18 cellular contexts compared by ENCODE assay signal in the genomic region with DNA sequence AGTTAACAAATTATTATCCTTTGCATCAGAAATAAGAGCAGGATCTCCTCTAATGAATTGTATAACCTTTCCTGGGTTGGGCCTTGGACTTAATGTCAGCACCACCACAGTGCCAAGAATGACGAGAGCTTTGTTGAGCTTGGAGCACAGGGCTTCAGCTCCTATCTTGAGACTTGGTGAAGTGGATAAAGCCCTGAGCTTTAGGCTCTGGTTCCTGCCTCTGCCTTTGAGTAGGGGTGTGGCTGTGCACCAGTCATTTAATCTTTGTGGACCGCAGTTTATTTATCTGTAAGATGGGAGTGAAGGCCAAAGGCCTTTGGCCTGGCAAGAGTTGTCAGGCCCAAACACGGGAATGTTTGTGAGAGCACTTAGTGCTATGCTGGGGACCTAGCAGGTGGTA.
DNase-seq lines count a peak whose midpoint lies in the region; ATAC-seq and TF ChIP-seq lines count a peak whose summit lies in the region.
"Had no signal": no experiment of that assay in that cellular context is flagged by ENCODE, and none has a peak within 500 bp of the region (broad histone marks: within the 10 kb centered on the region; RNA-seq: fewer than 3 reads in every experiment).

No MANE protein-coding gene starts in this region.

- in situ Hi-C loops in IMR-90 (cut with MboI; ENCODE audit: low sequenced_read_pairs), result no loop called here

- H3K27me3 ChIP-seq in IMR-90 (ENCODE audit: control insufficient read depth, insufficient read depth, low read length), result no peaks in the 10 kb centered on the region
- H3K27me3 ChIP-seq in body of pancreas, result no peaks in the 10 kb centered on the region
- no peaks in the 10 kb centered on the region for H3K27me3 ChIP-seq in spleen (replicated peaks in 1 of 7)
- H3K27me3 ChIP-seq in SK-N-SH (ENCODE audit: insufficient read depth), result no peaks in the 10 kb centered on the region
- H3K27me3 ChIP-seq: brain microvascular endothelial cell had no signal

- H3K9me3 ChIP-seq in IMR-90 (ENCODE audit: control insufficient read depth, insufficient read depth, low read length), result no peaks in the 10 kb centered on the region
- no peaks in the 10 kb centered on the region for H3K9me3 ChIP-seq in body of pancreas
- peaks cover 2% of the 10 kb centered on the region for H3K9me3 ChIP-seq in iPS-18c (ENCODE audit: control insufficient read depth, insufficient read depth, low read length)
- peaks cover 0 to 19% (median 9%) of the 10 kb centered on the region in 8 donors for H3K9me3 ChIP-seq in spleen
- no peaks in the 10 kb centered on the region for H3K9me3 ChIP-seq in SK-N-SH

- TF ChIP-seq RAD21 in IMR-90 (IDR thresholded peaks at IDR 0.05; ENCODE audit: low read length) (no peak), SK-N-SH (IDR thresholded peaks at IDR 0.05; ENCODE audit: low read length) (no peak)

- POLR2A ChIA-PET in IMR-90 (lab: Charles Lee; ENCODE audit: unreplicated experiment), result interaction anchor here (0.5 kb wide), 1 partner anchor 78 kb away, joined by 4 read pairs; no protein-coding TSS in a partner anchor
- POLR2A ChIA-PET in SK-N-SH (lab: Yijun Ruan, JAX), result no interaction called here

- peaks cover 0 to 20% of the 10 kb centered on the region in 2 experiments; a peak in 1 of 4 replicates for H3K79me1 ChIP-seq in IMR-90 (ENCODE audit: low read depth in 1 of 2, low read length in 2 of 2)

- ATAC-seq in IMR-90 (ENCODE audit: low read depth) (no peak), body of pancreas (peak; percentile 64), HG03095 (IDR thresholded peaks at IDR 0.05; ENCODE audit: unreplicated experiment) (no peak)
- ATAC-seq: natural killer cell treated with Interleukin-12 subunit alpha and Interleukin-12 subunit beta and Interleukin-15 and Interleukin-18, amount 100 ng/mL, for 72 hours had no signal

- intact Hi-C loops in IMR-90 (cut with micrococcal nuclease), result no loop called here
- intact Hi-C loops in body of pancreas (cut with DNase I), result no loop called here
- intact Hi-C loops in spleen (cut with DNase I; ENCODE audit: low total_unique reads), result no loop called here

- H2AFZ ChIP-seq in IMR-90 (replicated peaks; ENCODE audit: low read length, poor library complexity), result no peak overlapping the region
- no peak overlapping the region for H2AFZ ChIP-seq in SK-N-SH (ENCODE audit: low read depth)

- no peaks in the 10 kb centered on the region for H4K20me1 ChIP-seq in IMR-90 (ENCODE audit: insufficient read depth, low read length)
- no peaks in the 10 kb centered on the region for H4K20me1 ChIP-seq in SK-N-SH (ENCODE audit: insufficient read depth)

- H2BK5ac ChIP-seq in IMR-90 (ENCODE audit: low read depth, low read length, poor library complexity, severe bottlenecking), result no peak overlapping the region

- dilution Hi-C loops in IMR-90 (cut with HindIII; ENCODE audit: low sequenced_read_pairs, unreplicated experiment), result no loop called here

- BruUV-seq in IMR-90 (replicated peaks; lab: Mats Ljungman, UMichigan), result no TSS peak

- peak overlapping the region in 1 of 2 experiments; percentile 21; a peak in 1 of 4 replicates for H4K8ac ChIP-seq in IMR-90 (ENCODE audit: low read depth in 2 of 2, low read length in 2 of 2)

- H2AK9ac ChIP-seq in IMR-90 (replicated peaks; ENCODE audit: low read depth, low read length, poor library complexity), result no peak overlapping the region

- H2BK120ac ChIP-seq in IMR-90 (ENCODE audit: low read depth, low read length), result no peak overlapping the region

- CTCF ChIA-PET in IMR-90 (lab: Yijun Ruan, JAX), result no interaction called here
- CTCF ChIA-PET in SK-N-SH (lab: Yijun Ruan, JAX), result interaction anchor here (0.6 kb wide), 1 partner anchor 16 kb away, joined by 3 read pairs; no protein-coding TSS in a partner anchor

- H3K4me2 ChIP-seq in IMR-90 (ENCODE audit: low read depth, low read length), result no peak overlapping the region
- no peak overlapping the region for H3K4me2 ChIP-seq in SK-N-SH

- TF ChIP-seq CTCF in IMR-90 (conservative IDR thresholded peaks at IDR 0.05; ENCODE audit: low read depth, low read length), result no peak
- TF ChIP-seq CTCF in body of pancreas (IDR thresholded peaks at IDR 0.05), result no peak
- TF ChIP-seq CTCF in spleen (IDR thresholded peaks at IDR 0.05 in 8 of 11, conservative IDR thresholded peaks at IDR 0.05 in 3 of 11), result no peak
- no peak for TF ChIP-seq CTCF in SK-N-SH (IDR thresholded peaks at IDR 0.05)

- no peak overlapping the region for H4K91ac ChIP-seq in IMR-90 (ENCODE audit: insufficient read depth, low read depth, low read length)

- DNase-seq in IMR-90 (no peak), body of pancreas (peak; percentile 32 to 64 (median 60)), substantia nigra (lab: John Stamatoyannopoulos, UW) (no peak), spleen (no peak), SK-N-SH (no peak), DMS53 treated with DMSO at 0.1 percent for 48 hours (lab: John Stamatoyannopoulos, UW; ENCODE audit: unreplicated experiment) (no peak)
- DNase-seq: activated CD4-positive, alpha-beta T cell treated with anti-CD3 and anti-CD28 coated beads for 4 hours; activated naive CD4-positive, alpha-beta T cell treated with anti-CD3 and anti-CD28 coated beads, Interleukin-2, amount 50 U/mL, for 16 hours; brain microvascular endothelial cell; Calu3; GF-D8; NCI-H1417 treated with DMSO at 0.1 percent for 48 hours; NCI-H345; SIG-M5 had no signal

- TF ChIP-seq POLR2A in IMR-90 (IDR thresholded peaks at IDR 0.05; ENCODE audit: low read depth, low read length), result no peak
- TF ChIP-seq POLR2A in body of pancreas (IDR thresholded peaks at IDR 0.05), result no peak
- TF ChIP-seq POLR2A in spleen (IDR thresholded peaks at IDR 0.05), result no peak

- H3K4me3 ChIP-seq in IMR-90 (ENCODE audit: insufficient read depth, low read depth, low read length) (no peak overlapping the region), body of pancreas (no peak overlapping the region), iPS-18c (ENCODE audit: insufficient read depth, low read depth, low read length) (0 out of 2 replicates have a peak overlapping the region, but pooled peaks have one; percentile 9), spleen (no peak overlapping the region), SK-N-SH (ENCODE audit: low read depth in 2 of 2, low read length in 1 of 2) (no peak overlapping the region)
- H3K4me3 ChIP-seq: lung had no signal

- no peak for TF ChIP-seq EP300 in SK-N-SH (IDR thresholded peaks at IDR 0.05; ENCODE audit: borderline replicate concordance in 1 of 2, low read depth in 1 of 2, low read length in 1 of 2)

- H3K9me1 ChIP-seq in IMR-90 (ENCODE audit: insufficient read depth, low read length), result no peaks in the 10 kb centered on the region

- H3K4me1 ChIP-seq in IMR-90 (ENCODE audit: control insufficient read depth, insufficient read depth, low read length), result peaks cover 11% of the 10 kb centered on the region
- H3K4me1 ChIP-seq in body of pancreas, result peaks cover 29% of the 10 kb centered on the region
- peaks cover 0 to 12% (median 4%) of the 10 kb centered on the region in 6 donors for H3K4me1 ChIP-seq in spleen
- H3K4me1 ChIP-seq in SK-N-SH (ENCODE audit: control insufficient read depth in 1 of 2, insufficient read depth in 2 of 2, low read depth in 1 of 2, low read length in 1 of 2), result peaks cover 10 to 25% of the 10 kb centered on the region in 2 experiments; a peak in 3 of 4 replicates

- no peak overlapping the region for H2BK20ac ChIP-seq in IMR-90 (ENCODE audit: low read depth, low read length)

- H3K27ac ChIP-seq in IMR-90 (ENCODE audit: insufficient read depth, low read length) (no peak overlapping the region), body of pancreas (peak overlapping the region; percentile 64 to 77 (median 67)), substantia nigra (ENCODE audit: low read depth, low read length, poor library complexity, severe bottlenecking) (peak overlapping the region; percentile 30), spleen (no peak overlapping the region), SK-N-SH (ENCODE audit: low read depth in 2 of 2, low read length in 1 of 2) (no peak overlapping the region)
- H3K27ac ChIP-seq: brain microvascular endothelial cell had no signal

- H4K5ac ChIP-seq in IMR-90 (ENCODE audit: low read depth, low read length), result no peak overlapping the region

- H3F3A ChIP-seq in SK-N-SH (replicated peaks; ENCODE audit: insufficient read depth), result peaks cover 19% of the 10 kb centered on the region

- no peaks in the 10 kb centered on the region for H3K9me2 ChIP-seq in SK-N-SH

- H3K18ac ChIP-seq in IMR-90 (ENCODE audit: low read depth, low read length), result no peak overlapping the region

- H3K4ac ChIP-seq in IMR-90 (ENCODE audit: low read depth, low read length), result peak overlapping the region; percentile 2; the same call in 1 of the 2 replicates

- H3K23ac ChIP-seq in IMR-90 (ENCODE audit: low read depth, low read length), result 0 out of 2 replicates have a peak overlapping the region, but pooled peaks have one; percentile 17

- H3K36me3 ChIP-seq in IMR-90 (ENCODE audit: control insufficient read depth, insufficient read depth, low read length), result no peaks in the 10 kb centered on the region
- no peaks in the 10 kb centered on the region for H3K36me3 ChIP-seq in body of pancreas (replicated peaks in 1 of 2; ENCODE audit: insufficient read depth in 1 of 2, low read depth in 2 of 2)
- peaks cover 0 to 32% (median 2%) of the 10 kb centered on the region in 6 donors for H3K36me3 ChIP-seq in spleen
- H3K36me3 ChIP-seq in SK-N-SH (replicated peaks in 1 of 2; ENCODE audit: control insufficient read depth in 1 of 2, insufficient read depth in 2 of 2, low read length in 1 of 2), result no peaks in the 10 kb centered on the region
- H3K36me3 ChIP-seq: brain microvascular endothelial cell had no signal

- WGBS in IMR-90 (ENCODE audit: extremely low coverage in 2 of 2, insufficient read length in 1 of 2), 2 experiments, result 0% methylated on average over 1 of the region's 3 CpGs; no CpG with 5 or more reads in 1 of the 2 experiments
- WGBS in body of pancreas, 2 donors, result 25 to 27% methylated on average over 3 of the region's 3 CpGs
- 51 to 71% (median 63%) methylated on average over 3 of the region's 3 CpGs for WGBS in spleen, 5 donors
- 100% methylated on average over 2 of the region's 3 CpGs for WGBS in SK-N-SH (ENCODE audit: low lambda C conversion rate)

- H3K14ac ChIP-seq in IMR-90 (replicated peaks; ENCODE audit: low read depth, low read length), result peak overlapping the region; percentile 55; the same call in 1 of the 2 replicates

- H3K56ac ChIP-seq in IMR-90 (ENCODE audit: extremely low read depth, insufficient read depth, low read length), result no peak overlapping the region

- H3K9ac ChIP-seq in IMR-90 (ENCODE audit: low read depth, low read length) (no peak overlapping the region), SK-N-SH (no peak overlapping the region)

- H3K79me2 ChIP-seq in SK-N-SH (ENCODE audit: insufficient read depth), result no peaks in the 10 kb centered on the region

- H2BK15ac ChIP-seq in IMR-90 (ENCODE audit: low read depth, low read length), result no peak overlapping the region

- H2AK5ac ChIP-seq in IMR-90 (ENCODE audit: low read depth, low read length), result peak overlapping the region; percentile 37; the same call in 1 of the 2 replicates

TF ChIP-seq in SK-N-SH, 30 proteins besides CTCF, POLR2A, EP300 and RAD21 (continues in another document):
- no peak for TF ChIP-seq MXI1 (IDR thresholded peaks at IDR 0.05; ENCODE audit: low read depth, low read length)

Comparison
In these comparisons a context has a peak if more than half of its experiments do, and no peak if none do; other contexts are left out.
1. DNase-seq: peak in body of pancreas (4 of 4); none in IMR-90 (single experiment), substantia nigra (0 of 49), spleen (single experiment), SK-N-SH (single experiment) and DMS53 treated with DMSO at 0.1 percent for 48 hours (single experiment).
2. H3K27ac ChIP-seq: peak in body of pancreas (4 of 4) and substantia nigra (single experiment); none in IMR-90 (single experiment), spleen (0 of 8) and SK-N-SH (0 of 2).